In the genomic region with DNA sequence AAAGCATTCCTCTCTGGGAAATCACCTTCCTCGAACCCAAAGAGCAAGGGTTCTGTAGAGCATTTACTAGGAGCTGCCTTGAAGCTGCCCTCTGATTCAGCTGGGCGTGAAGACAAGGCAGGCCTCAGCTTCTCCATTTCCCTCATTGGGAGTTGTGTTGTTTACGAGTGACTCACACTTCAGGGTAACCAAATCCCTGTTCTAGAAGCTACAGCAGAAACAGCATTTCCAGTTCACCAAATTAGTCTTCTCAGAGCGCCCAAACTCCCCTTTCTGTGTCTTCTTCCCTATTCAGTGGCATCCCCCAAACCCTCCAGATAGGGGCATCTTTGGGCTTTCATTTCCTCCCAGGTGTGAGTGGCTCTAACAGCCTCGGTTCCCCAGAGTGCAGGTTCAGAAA, we compare ENCODE assay signal across 11 cellular contexts. TPM values are rescaled to one million over a fixed set of nuclear protein-coding genes. Genes with fewer than 3 reads are reported as not detected.
DNase-seq lines count a peak whose midpoint lies in the region; ATAC-seq and TF ChIP-seq lines count a peak whose summit lies in the region.
"Had no signal": no experiment of that assay in that cellular context is flagged by ENCODE, and none has a peak within 500 bp of the region (broad histone marks: within the 10 kb centered on the region; RNA-seq: fewer than 3 reads in every experiment).

No MANE protein-coding gene starts in this region.

- TF ChIP-seq CTCF in kidney epithelial cell (IDR thresholded peaks at IDR 0.05; ENCODE audit: insufficient read depth, low read length, poor library complexity, severe bottlenecking): no peak
- no peak for TF ChIP-seq CTCF in natural killer cell (IDR thresholded peaks at IDR 0.05)

- no peaks in the 10 kb centered on the region for H3K36me3 ChIP-seq in kidney epithelial cell (ENCODE audit: control insufficient read depth, insufficient read depth, low read length)

- peak overlapping the region; percentile 52 for H3K27ac Mint-ChIP-seq in activated naive CD4-positive, alpha-beta T cell treated with anti-CD3 and anti-CD28 coated beads, Interleukin-2, amount 10 ng/mL, durations not matched to agents 7 days and 5 days
- peak overlapping the region; percentile 61 for H3K27ac Mint-ChIP-seq in activated T-helper 2 cell treated with anti-CD3 and anti-CD28 coated beads, Interferon-gamma antibody, Interleukin-2, Interleukin-4, amounts not matched to agents 10 μg/mL and 5 μg/mL and 100 μg/mL, durations not matched to agents 14 hours and 24 hours and 36 hours
- peak overlapping the region in 1 of 2 donors; percentile 45 for H3K27ac Mint-ChIP-seq in natural killer cell

- no peak overlapping the region for H3K4me3 Mint-ChIP-seq in activated naive CD4-positive, alpha-beta T cell treated with anti-CD3 and anti-CD28 coated beads, Interleukin-2, amount 10 ng/mL, durations not matched to agents 7 days and 5 days
- no peak overlapping the region for H3K4me3 Mint-ChIP-seq in activated T-helper 2 cell treated with anti-CD3 and anti-CD28 coated beads, Interferon-gamma antibody, Interleukin-2, Interleukin-4, amounts not matched to agents 10 μg/mL and 5 μg/mL and 100 μg/mL, durations not matched to agents 14 hours and 24 hours and 36 hours (ENCODE audit: low read depth)
- H3K4me3 Mint-ChIP-seq in natural killer cell: no peak overlapping the region

- ATAC-seq in natural killer cell: no peak

- H3K36me3 Mint-ChIP-seq in activated naive CD4-positive, alpha-beta T cell treated with anti-CD3 and anti-CD28 coated beads, Interleukin-2, amount 10 ng/mL, durations not matched to agents 7 days and 5 days: no peaks in the 10 kb centered on the region
- H3K36me3 Mint-ChIP-seq in activated T-helper 2 cell treated with anti-CD3 and anti-CD28 coated beads, Interferon-gamma antibody, Interleukin-2, Interleukin-4, amounts not matched to agents 10 μg/mL and 5 μg/mL and 100 μg/mL, durations not matched to agents 14 hours and 24 hours and 36 hours (ENCODE audit: low read depth): no peaks in the 10 kb centered on the region
- H3K36me3 Mint-ChIP-seq in natural killer cell: no peaks in the 10 kb centered on the region

- no peaks in the 10 kb centered on the region for H3K27me3 Mint-ChIP-seq in activated naive CD4-positive, alpha-beta T cell treated with anti-CD3 and anti-CD28 coated beads, Interleukin-2, amount 10 ng/mL, durations not matched to agents 7 days and 5 days
- no peaks in the 10 kb centered on the region for H3K27me3 Mint-ChIP-seq in activated T-helper 2 cell treated with anti-CD3 and anti-CD28 coated beads, Interferon-gamma antibody, Interleukin-2, Interleukin-4, amounts not matched to agents 10 μg/mL and 5 μg/mL and 100 μg/mL, durations not matched to agents 14 hours and 24 hours and 36 hours (ENCODE audit: low read depth)
- H3K27me3 Mint-ChIP-seq in natural killer cell (ENCODE audit: low read depth in 2 of 2): no peaks in the 10 kb centered on the region

- no peak overlapping the region for H3K4me3 ChIP-seq in kidney epithelial cell (ENCODE audit: low read depth, low read length)

- H3K27me3 ChIP-seq in kidney epithelial cell (ENCODE audit: control insufficient read depth, insufficient read depth, low read length): no peaks in the 10 kb centered on the region

- intact Hi-C loops in activated T-helper 2 cell treated with anti-CD3 and anti-CD28 coated beads, Interferon-gamma antibody, Interleukin-2, Interleukin-4, amounts not matched to agents 10 μg/mL and 5 μg/mL and 100 μg/mL, durations not matched to agents 14 hours and 24 hours and 36 hours (cut with micrococcal nuclease): loop anchor here (2.0 to 5.0 kb wide), 2 partner anchors 21 to 61 kb away; no protein-coding TSS in a partner anchor
- intact Hi-C loops in natural killer cell (cut with micrococcal nuclease): no loop called here

- CTCF ChIA-PET in activated naive CD4-positive, alpha-beta T cell treated with anti-CD3 and anti-CD28 coated beads, Interleukin-2, amount 10 ng/mL, durations not matched to agents 7 days and 5 days (lab: Charles Lee): interaction anchor here (1.5 to 5.5 kb wide), 3 partner anchors 12 to 46 kb away, joined by 4 to 30 read pairs (median 6); no protein-coding TSS in a partner anchor

- no peak for DNase-seq in activated naive CD4-positive, alpha-beta T cell treated with anti-CD3 and anti-CD28 coated beads, Interleukin-2, amount 10 ng/mL, durations not matched to agents 7 days and 5 days
- no peak for DNase-seq in activated naive CD4-positive, alpha-beta T cell (lab: John Stamatoyannopoulos, UW)
- DNase-seq in activated T-helper 2 cell treated with anti-CD3 and anti-CD28 coated beads, Interferon-gamma antibody, Interleukin-2, Interleukin-4, amounts not matched to agents 10 μg/mL and 5 μg/mL and 100 μg/mL, durations not matched to agents 14 hours and 24 hours and 36 hours (ENCODE audit: low spot score): no peak
- DNase-seq in kidney epithelial cell (ENCODE audit: low read depth): peak; percentile 14
- DNase-seq in natural killer cell: no peak
- DNase-seq in NCI-H345 treated with DMSO at 0.1 percent for 48 hours (lab: John Stamatoyannopoulos, UW; ENCODE audit: unreplicated experiment): no peak
- DNase-seq in SHP77 treated with DMSO at 0.1 percent for 48 hours (lab: John Stamatoyannopoulos, UW): no peak
- no peak for DNase-seq in NCI-H1105 (lab: John Stamatoyannopoulos, UW)
- DNase-seq: C1 segment of cervical spinal cord, caudate nucleus, NCI-H345 had no signal

- H3K9me3 Mint-ChIP-seq in activated naive CD4-positive, alpha-beta T cell treated with anti-CD3 and anti-CD28 coated beads, Interleukin-2, amount 10 ng/mL, durations not matched to agents 7 days and 5 days: peaks cover 2% of the 10 kb centered on the region
- no peaks in the 10 kb centered on the region for H3K9me3 Mint-ChIP-seq in activated T-helper 2 cell treated with anti-CD3 and anti-CD28 coated beads, Interferon-gamma antibody, Interleukin-2, Interleukin-4, amounts not matched to agents 10 μg/mL and 5 μg/mL and 100 μg/mL, durations not matched to agents 14 hours and 24 hours and 36 hours
- H3K9me3 Mint-ChIP-seq in natural killer cell: no peaks in the 10 kb centered on the region

- H3K4me1 Mint-ChIP-seq in activated naive CD4-positive, alpha-beta T cell treated with anti-CD3 and anti-CD28 coated beads, Interleukin-2, amount 10 ng/mL, durations not matched to agents 7 days and 5 days: peaks cover 61% of the 10 kb centered on the region
- peaks cover 32% of the 10 kb centered on the region for H3K4me1 Mint-ChIP-seq in activated T-helper 2 cell treated with anti-CD3 and anti-CD28 coated beads, Interferon-gamma antibody, Interleukin-2, Interleukin-4, amounts not matched to agents 10 μg/mL and 5 μg/mL and 100 μg/mL, durations not matched to agents 14 hours and 24 hours and 36 hours (ENCODE audit: low read depth)
- H3K4me1 Mint-ChIP-seq in natural killer cell: peaks cover 16 to 20% of the 10 kb centered on the region in 2 donors

RNA-seq across cellular contexts. Expression of a gene that starts 0.9 kb away (rescaled TPM):
- 0.11 and 0.16 TPM in 2 replicates for total RNA-seq in activated T-helper 2 cell treated with anti-CD3 and anti-CD28 coated beads, Interferon-gamma antibody, Interleukin-2, Interleukin-4, amounts not matched to agents 10 μg/mL and 5 μg/mL and 100 μg/mL, durations not matched to agents 14 hours and 24 hours and 36 hours
- not detected in 2 replicates for total RNA-seq in kidney epithelial cell
- 1 to 10 TPM in 2 of 3 donors, under 1 TPM in 1; 0.96 to 2.6 (median 1.6) TPM for total RNA-seq in natural killer cell

RNA-seq across cellular contexts. Expression of a gene that starts 41.8 kb away (rescaled TPM):
- 89.8 and 102 TPM in 2 replicates for total RNA-seq in activated T-helper 2 cell treated with anti-CD3 and anti-CD28 coated beads, Interferon-gamma antibody, Interleukin-2, Interleukin-4, amounts not matched to agents 10 μg/mL and 5 μg/mL and 100 μg/mL, durations not matched to agents 14 hours and 24 hours and 36 hours
- total RNA-seq in kidney epithelial cell (not detected in 2 replicates), natural killer cell (100 to 1,000 TPM; 356 to 403 (median 392) TPM)

Comparison
In these comparisons a context has a peak if more than half of its experiments do, and no peak if none do; other contexts are left out.
1. RNA of a gene that starts 41.8 kb away (total RNA-seq): 356 to 403 TPM in natural killer cell and 89.8 to 102 TPM in activated T-helper 2 cell treated with anti-CD3 and anti-CD28 coated beads, Interferon-gamma antibody, Interleukin-2, Interleukin-4, amounts not matched to agents 10 μg/mL and 5 μg/mL and 100 μg/mL, durations not matched to agents 14 hours and 24 hours and 36 hours; not detected in kidney epithelial cell; every median in the first group is over 10 times any median in the second.